1 cellular context compared by ENCODE assay signal in genomic region chr9:4796988-4797956, GRCh38.
TF ChIP-seq lines count a peak whose summit lies in the region.

No MANE protein-coding gene starts in this region.

TF ChIP-seq in SK-N-SH treated with all-trans-retinoic acid at 6 μM for 48 hours, 23 proteins besides CTCF, POLR2A, EP300 and RAD21 (continued from another document):
- TF ChIP-seq PATZ1 (CRISPR knock-in tag; IDR thresholded peaks at IDR 0.05; ENCODE audit: borderline replicate concordance): no peak
- TF ChIP-seq PPARA (CRISPR knock-in tag; IDR thresholded peaks at IDR 0.05; ENCODE audit: borderline replicate concordance): no peak
- TF ChIP-seq POU6F1 (CRISPR knock-in tag; IDR thresholded peaks at IDR 0.05; ENCODE audit: borderline replicate concordance, low read depth): no peak
- TF ChIP-seq CSRNP3 (CRISPR knock-in tag; IDR thresholded peaks at IDR 0.05): no peak
- no peak for TF ChIP-seq CREB5 (CRISPR knock-in tag; IDR thresholded peaks at IDR 0.05; ENCODE audit: low read depth)
TF ChIP-seq in SK-N-SH treated with all-trans-retinoic acid at 6 μM for 48 hours: peak in this region for 0.
